8 cellular contexts compared by ENCODE assay signal in the genomic region with DNA sequence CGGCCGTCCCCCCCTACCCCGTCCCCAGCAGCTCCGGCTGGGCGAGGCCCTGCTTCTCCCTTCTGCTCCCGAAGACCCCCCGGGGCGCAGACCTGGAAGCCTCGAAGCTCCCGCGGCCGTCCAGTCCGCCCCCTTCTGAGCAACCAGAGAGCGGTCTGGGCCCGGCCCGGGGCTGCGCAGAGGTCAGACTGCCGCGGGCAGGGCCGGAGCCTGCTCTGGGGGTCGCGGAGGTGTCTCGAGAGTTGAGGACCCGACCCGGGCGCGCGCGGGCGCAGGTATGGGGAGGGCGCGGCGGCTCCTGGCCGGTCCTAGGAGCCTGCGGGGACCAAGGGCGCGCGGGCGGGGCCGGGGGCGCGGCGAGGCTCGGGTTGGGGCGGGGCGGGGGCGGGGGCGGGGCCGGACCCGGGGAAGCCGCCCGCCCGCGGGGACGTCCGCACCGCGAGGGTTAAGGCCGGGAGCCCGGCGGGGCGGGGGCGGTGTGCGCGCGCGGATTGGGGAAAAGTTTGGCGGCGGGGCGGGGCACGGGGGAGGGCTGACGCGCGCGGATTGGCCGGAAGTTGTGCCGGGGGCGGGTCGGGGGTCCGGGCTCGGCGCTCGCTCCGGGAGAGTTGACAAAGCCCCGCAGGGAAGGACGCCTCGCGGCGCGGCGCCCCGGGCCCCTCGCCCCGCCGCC. TPM values are rescaled to one million over a fixed set of nuclear protein-coding genes. Genes with fewer than 3 reads are reported as not detected.
DNase-seq lines count a peak whose midpoint lies in the region; ATAC-seq and TF ChIP-seq lines count a peak whose summit lies in the region.

Gene FGFRL1, plus strand, starts transcription at position 605 of the 673 bp plus-strand sequence. CDS start 860 bp downstream, outside the sequence.

- WGBS in smooth muscle cell (ENCODE audit: low lambda C conversion rate), result under 1% methylated on average over 32 of the region's 95 CpGs

- CTCF ChIA-PET in activated B cell treated with CpG ODN at 0.5 μM for 24 hours (lab: Charles Lee), result no interaction called here

- POLR2A ChIA-PET in activated B cell treated with CpG ODN at 0.5 μM for 24 hours (lab: Charles Lee), result interaction anchor here (0.6 to 2.0 kb wide), 7 partner anchors 11 to 769 kb away, joined by 3 to 8 read pairs (median 4); partner anchors contain the start of genes GAK and TMEM175

- H3K27me3 ChIP-seq in BE2C (peaks cover 50% of the 10 kb centered on the region), breast epithelium (peaks cover 0 to 1% of the 10 kb centered on the region in 2 donors), smooth muscle cell (ENCODE audit: low read depth) (peaks cover 31% of the 10 kb centered on the region)

- H3K4me1 ChIP-seq in BE2C (no peaks in the 10 kb centered on the region; the same call in 1 of the 2 replicates), breast epithelium (peaks cover 9 to 16% of the 10 kb centered on the region in 2 donors), smooth muscle cell (ENCODE audit: low read depth) (peaks cover 12% of the 10 kb centered on the region)

- no peaks in the 10 kb centered on the region for H3K79me2 ChIP-seq in smooth muscle cell (ENCODE audit: low read depth)

- DNase-seq in BE2C (peak; percentile 91), LNCaP clone FGC (ENCODE audit: low read depth) (peak; percentile 52), activated B cell treated with CpG ODN at 0.5 μM for 24 hours (peak; percentile 88), breast epithelium (ENCODE audit: low spot score in 2 of 2) (peak; percentile 76 to 92), iPS-NIHi7 (ENCODE audit: extremely low spot score) (peak; percentile 88), smooth muscle cell (lab: John Stamatoyannopoulos, UW; ENCODE audit: unreplicated experiment) (peak; percentile 85), NCI-H1092 (lab: John Stamatoyannopoulos, UW) (no peak)

- H3K27ac ChIP-seq in breast epithelium (peak within 1 kb of the TSS; percentile 75 to 85), smooth muscle cell (ENCODE audit: low read depth) (peak within 1 kb of the TSS; percentile 65)

- H3K4me2 ChIP-seq in smooth muscle cell, result peak within 1 kb of the TSS; percentile 91

- no peak for TF ChIP-seq POLR2A in breast epithelium (IDR thresholded peaks at IDR 0.05)

- peak; percentile 37 for ATAC-seq in GM21381 (IDR thresholded peaks at IDR 0.05; ENCODE audit: unreplicated experiment)
- ATAC-seq in activated B cell treated with CpG ODN at 0.5 μM for 24 hours (ENCODE audit: low read depth), result peak; percentile 69

- H3K36me3 ChIP-seq in BE2C (no peaks in the 10 kb centered on the region), breast epithelium (no peaks in the 10 kb centered on the region), smooth muscle cell (ENCODE audit: low read depth) (no peaks in the 10 kb centered on the region)

- H3K9me3 ChIP-seq in BE2C (no peaks in the 10 kb centered on the region), breast epithelium (no peaks in the 10 kb centered on the region), smooth muscle cell (replicated peaks; ENCODE audit: low read depth) (no peaks in the 10 kb centered on the region)

- peaks cover 18% of the 10 kb centered on the region for H3K27me3 Mint-ChIP-seq in activated B cell treated with CpG ODN at 0.5 μM for 24 hours

- no peak for TF ChIP-seq CTCF in BE2C (IDR thresholded peaks at IDR 0.05; ENCODE audit: low read depth, low read length)
- no peak for TF ChIP-seq CTCF in LNCaP clone FGC (IDR thresholded peaks at IDR 0.05; ENCODE audit: control insufficient read depth, extremely low read depth, insufficient read depth)
- no peak for TF ChIP-seq CTCF in activated B cell treated with CpG ODN at 0.5 μM for 24 hours (IDR thresholded peaks at IDR 0.05)
- TF ChIP-seq CTCF in breast epithelium (IDR thresholded peaks at IDR 0.05), result no peak
- no peak for TF ChIP-seq CTCF in smooth muscle cell (IDR thresholded peaks at IDR 0.05; ENCODE audit: borderline replicate concordance, insufficient read depth, poor library complexity, severe bottlenecking)

- H3F3A ChIP-seq in smooth muscle cell (ENCODE audit: low read depth), result peaks cover 9% of the 10 kb centered on the region

- H3K4me3 ChIP-seq in BE2C (ENCODE audit: low read depth, low read length), result no peak within 1 kb of the TSS
- peak within 1 kb of the TSS; percentile 73 for H3K4me3 ChIP-seq in LNCaP clone FGC (ENCODE audit: low read depth, low read length)
- H3K4me3 ChIP-seq in breast epithelium, result peak within 1 kb of the TSS; percentile 47 to 81 (median 66)
- peak within 1 kb of the TSS; percentile 57 for H3K4me3 ChIP-seq in smooth muscle cell

- H3K4me1 Mint-ChIP-seq in activated B cell treated with CpG ODN at 0.5 μM for 24 hours, result peaks cover 15% of the 10 kb centered on the region

- peak within 1 kb of the TSS; percentile 86 for H3K4me3 Mint-ChIP-seq in activated B cell treated with CpG ODN at 0.5 μM for 24 hours

- H3K27ac Mint-ChIP-seq in activated B cell treated with CpG ODN at 0.5 μM for 24 hours, result peak within 1 kb of the TSS; percentile 55

- intact Hi-C loops in activated B cell treated with CpG ODN at 0.5 μM for 24 hours (cut with micrococcal nuclease), result loop anchor here (2.0 to 5.0 kb wide), 8 partner anchors 16 to 1231 kb away; partner anchors contain the start of genes DGKQ, GAK, HAUS3 and POLN
- intact Hi-C loops in breast epithelium (cut with DNase I; ENCODE audit: low total_unique reads), result no loop called here

- H3K36me3 Mint-ChIP-seq in activated B cell treated with CpG ODN at 0.5 μM for 24 hours (ENCODE audit: low read depth), result peaks cover 1% of the 10 kb centered on the region

- H3K9ac ChIP-seq in smooth muscle cell (ENCODE audit: low read depth), result no peak within 1 kb of the TSS

- H2AFZ ChIP-seq in smooth muscle cell (ENCODE audit: low read depth), result peak within 1 kb of the TSS; percentile 75

- H3K9me3 Mint-ChIP-seq in activated B cell treated with CpG ODN at 0.5 μM for 24 hours, result no peaks in the 10 kb centered on the region

- H4K20me1 ChIP-seq in smooth muscle cell (ENCODE audit: low read depth), result peaks cover 40% of the 10 kb centered on the region

RNA-seq across cellular contexts. Expression of gene FGFRL1, which starts in this region (rescaled TPM):
- polyA plus RNA-seq in BE2C (2012; ENCODE audit: insufficient read depth, insufficient read length, low read depth), result 0.19 TPM
- total RNA-seq in activated B cell treated with CpG ODN at 0.5 μM for 24 hours (4.2 and 5.6 TPM in 2 replicates), breast epithelium (10 to 100 TPM; 19.8 to 40.0 (median 22.9) TPM), smooth muscle cell (11.7 and 16.1 TPM in 2 replicates)
- polyA plus RNA-seq in smooth muscle cell, result 29.6 and 30.7 TPM in 2 replicates
